ENCODE assay signal across 2 cellular contexts in genomic region chr10:125039354-125039769, GRCh38.
TF ChIP-seq lines count a peak whose summit lies in the region.

No MANE protein-coding gene starts in this region.

TF ChIP-seq in SK-N-SH, 30 proteins besides CTCF, POLR2A, EP300 and RAD21 (continued from another document):
- TF ChIP-seq PBX3 (IDR thresholded peaks at IDR 0.05) = peak; percentile 12; the same call in 1 of the 2 replicates
TF ChIP-seq in SK-N-SH: peak in this region for 1.

TF ChIP-seq in SK-N-SH treated with all-trans-retinoic acid at 6 μM for 48 hours, 23 proteins besides CTCF, POLR2A, EP300 and RAD21 (continued from another document):
- TF ChIP-seq POU6F1 (CRISPR knock-in tag; IDR thresholded peaks at IDR 0.05; ENCODE audit: borderline replicate concordance, low read depth) (no peak), SNAI2 (CRISPR knock-in tag; IDR thresholded peaks at IDR 0.05) (no peak), ZNF70 (CRISPR knock-in tag; IDR thresholded peaks at IDR 0.05) (no peak), GLIS3 (CRISPR knock-in tag; IDR thresholded peaks at IDR 0.05) (no peak), PPARA (CRISPR knock-in tag; IDR thresholded peaks at IDR 0.05; ENCODE audit: borderline replicate concordance) (no peak), BACH2 (CRISPR knock-in tag; IDR thresholded peaks at IDR 0.05; ENCODE audit: borderline replicate concordance) (no peak), ESRRG (CRISPR knock-in tag; IDR thresholded peaks at IDR 0.05) (no peak), PATZ1 (CRISPR knock-in tag; IDR thresholded peaks at IDR 0.05; ENCODE audit: borderline replicate concordance) (no peak), ZFP3 (CRISPR knock-in tag; IDR thresholded peaks at IDR 0.05) (no peak), ZFP30 (CRISPR knock-in tag; IDR thresholded peaks at IDR 0.05) (no peak), ZNF565 (CRISPR knock-in tag; conservative IDR thresholded peaks at IDR 0.05; ENCODE audit: low read depth) (no peak), OSR1 (CRISPR knock-in tag; IDR thresholded peaks at IDR 0.05) (no peak), CREB5 (CRISPR knock-in tag; IDR thresholded peaks at IDR 0.05; ENCODE audit: low read depth) (no peak), CSDC2 (CRISPR knock-in tag; IDR thresholded peaks at IDR 0.05) (no peak), CSRNP3 (CRISPR knock-in tag; IDR thresholded peaks at IDR 0.05) (no peak), ARNTL (CRISPR knock-in tag; IDR thresholded peaks at IDR 0.05; ENCODE audit: borderline replicate concordance, low read depth) (no peak)
